Comparison of ENCODE assay signal across 7 cellular contexts in genomic region chr12:55830601-55831406, GRCh38. TPM values are rescaled to one million over a fixed set of nuclear protein-coding genes. Genes with fewer than 3 reads are reported as not detected.
DNase-seq lines count a peak whose midpoint lies in the region; ATAC-seq and TF ChIP-seq lines count a peak whose summit lies in the region.

No MANE protein-coding gene starts in this region.

- peak overlapping the region; percentile 72 to 94 for H3K27ac ChIP-seq in esophagus (ENCODE audit: low read depth in 2 of 2, low read length in 1 of 2)

- intact Hi-C loops in mucosa of descending colon (cut with DNase I, micrococcal nuclease): no loop called here

- no peaks in the 10 kb centered on the region for H3K9me3 ChIP-seq in esophagus (ENCODE audit: control insufficient read depth in 2 of 2, insufficient read depth in 1 of 2, low read depth in 1 of 2, low read length in 1 of 2)
- H3K9me3 ChIP-seq in mucosa of descending colon: no peaks in the 10 kb centered on the region

- H3K4me1 ChIP-seq in esophagus (ENCODE audit: control insufficient read depth in 2 of 2, insufficient read depth in 2 of 2, low read length in 1 of 2) (peaks cover 5 to 17% of the 10 kb centered on the region in 2 donors), mucosa of descending colon (ENCODE audit: low read depth) (peaks cover 16% of the 10 kb centered on the region)

- in situ Hi-C loops in GM18951 (cut with MboI; ENCODE audit: low sequenced_read_pairs, unreplicated experiment): no loop called here

- TF ChIP-seq POLR2A in GM18951 (IDR thresholded peaks at IDR 0.05; ENCODE audit: extremely low read depth, insufficient read depth, insufficient read length): peak; percentile 44

- TF ChIP-seq CTCF in mucosa of descending colon (IDR thresholded peaks at IDR 0.05): no peak

- peak overlapping the region; percentile 69 to 83 for H3K4me3 ChIP-seq in esophagus (ENCODE audit: low read depth in 1 of 2, low read length in 2 of 2)
- peak overlapping the region; percentile 44 for H3K4me3 ChIP-seq in mucosa of descending colon

- WGBS in esophagus, 2 donors: 5 to 6% methylated on average over 23 of the region's 23 CpGs

- H3K36me3 ChIP-seq in esophagus (ENCODE audit: control insufficient read depth in 2 of 2, insufficient read depth in 2 of 2, low read length in 1 of 2) (no peaks in the 10 kb centered on the region), mucosa of descending colon (ENCODE audit: low read depth) (peaks cover 5% of the 10 kb centered on the region)

- ATAC-seq in mucosa of descending colon (peak; percentile 47), GM21528 (IDR thresholded peaks at IDR 0.05; ENCODE audit: low FRiP score, unreplicated experiment) (no peak)

- H3K27me3 ChIP-seq in esophagus (ENCODE audit: control insufficient read depth in 1 of 2, insufficient read depth in 2 of 2, low read length in 2 of 2): no peaks in the 10 kb centered on the region

- peak; percentile 19 for DNase-seq in NCI-H446 treated with DMSO at 0.1 percent for 48 hours (lab: John Stamatoyannopoulos, UW)
- DNase-seq in activated T-cell treated with anti-CD3 and anti-CD28 coated beads, Interleukin-2, amount 50 U/mL, for 1 hour: peak; percentile 66
- peak; percentile 85 to 88 (median 86) for DNase-seq in mucosa of descending colon
- DNase-seq in stimulated activated naive CD4-positive, alpha-beta T cell treated with Interleukin-2 at 50 U/mL for 16 hours (lab: John Stamatoyannopoulos, UW): peak; percentile 7

RNA-seq across cellular contexts. Expression of gene DNAJC14, which starts 1.4 kb away (rescaled TPM):
- 10 to 100 TPM in 1 of 2 donors, 1 to 10 TPM in 1; 7.4 to 10.7 TPM for polyA plus RNA-seq in esophagus
- total RNA-seq in mucosa of descending colon: 10 to 100 TPM; 26.6 to 30.8 (median 27.7) TPM

RNA-seq across cellular contexts. Expression of gene MMP19, which starts 11.9 kb away (rescaled TPM):
- under 1 TPM; 0.63 to 0.76 TPM for polyA plus RNA-seq in esophagus
- total RNA-seq in mucosa of descending colon: 1 to 10 TPM; 1.7 to 6.6 (median 5.0) TPM

RNA-seq across cellular contexts. Expression of gene ORMDL2, which starts 13.0 kb away (rescaled TPM):
- 100 to 1,000 TPM in 1 of 2 donors, 10 to 100 TPM in 1; 97.1 to 100 TPM for polyA plus RNA-seq in esophagus
- 10 to 100 TPM; 42.1 to 97.8 (median 74.2) TPM for total RNA-seq in mucosa of descending colon

RNA-seq across cellular contexts. Expression of gene SARNP, which starts 13.3 kb away (rescaled TPM):
- 10 to 100 TPM; 56.2 to 78.7 TPM for polyA plus RNA-seq in esophagus
- total RNA-seq in mucosa of descending colon: 10 to 100 TPM; 38.7 to 45.9 (median 41.3) TPM

Comparison
In these comparisons a context has a peak if more than half of its experiments do, and no peak if none do; other contexts are left out.
1. DNase-seq: peak in every context shown above with its lines; median percentile 86 in mucosa of descending colon; 66 in activated T-cell treated with anti-CD3 and anti-CD28 coated beads, Interleukin-2, amount 50 U/mL, for 1 hour; 19 in NCI-H446 treated with DMSO at 0.1 percent for 48 hours; 7 in stimulated activated naive CD4-positive, alpha-beta T cell treated with Interleukin-2 at 50 U/mL for 16 hours.